1 cellular context compared by ENCODE assay signal in the genomic region with DNA sequence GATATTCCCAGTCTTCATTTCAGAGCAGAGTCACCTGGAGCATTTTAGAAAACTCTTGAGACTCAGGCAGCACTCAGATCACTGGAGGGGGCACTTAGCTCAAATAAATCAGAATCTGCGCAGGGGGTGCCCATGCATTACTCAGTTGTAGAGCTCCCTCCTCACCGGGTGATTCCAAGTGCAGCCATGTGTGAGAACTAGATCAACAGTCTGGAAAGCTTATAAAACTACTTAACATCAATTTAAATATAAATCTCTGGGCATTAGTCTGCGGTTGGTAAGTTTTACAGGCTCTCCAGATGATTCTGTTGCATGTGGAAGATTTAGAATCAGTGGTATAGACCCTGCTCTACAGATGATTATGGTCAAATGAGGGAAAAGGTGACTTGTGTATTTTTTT.
TF ChIP-seq lines count a peak whose summit lies in the region.

No MANE protein-coding gene starts in this region.

TF ChIP-seq in HEK293, 187 proteins besides CTCF, POLR2A, EP300 and RAD21 (continued from another document):
- TF ChIP-seq, protein P1, sequence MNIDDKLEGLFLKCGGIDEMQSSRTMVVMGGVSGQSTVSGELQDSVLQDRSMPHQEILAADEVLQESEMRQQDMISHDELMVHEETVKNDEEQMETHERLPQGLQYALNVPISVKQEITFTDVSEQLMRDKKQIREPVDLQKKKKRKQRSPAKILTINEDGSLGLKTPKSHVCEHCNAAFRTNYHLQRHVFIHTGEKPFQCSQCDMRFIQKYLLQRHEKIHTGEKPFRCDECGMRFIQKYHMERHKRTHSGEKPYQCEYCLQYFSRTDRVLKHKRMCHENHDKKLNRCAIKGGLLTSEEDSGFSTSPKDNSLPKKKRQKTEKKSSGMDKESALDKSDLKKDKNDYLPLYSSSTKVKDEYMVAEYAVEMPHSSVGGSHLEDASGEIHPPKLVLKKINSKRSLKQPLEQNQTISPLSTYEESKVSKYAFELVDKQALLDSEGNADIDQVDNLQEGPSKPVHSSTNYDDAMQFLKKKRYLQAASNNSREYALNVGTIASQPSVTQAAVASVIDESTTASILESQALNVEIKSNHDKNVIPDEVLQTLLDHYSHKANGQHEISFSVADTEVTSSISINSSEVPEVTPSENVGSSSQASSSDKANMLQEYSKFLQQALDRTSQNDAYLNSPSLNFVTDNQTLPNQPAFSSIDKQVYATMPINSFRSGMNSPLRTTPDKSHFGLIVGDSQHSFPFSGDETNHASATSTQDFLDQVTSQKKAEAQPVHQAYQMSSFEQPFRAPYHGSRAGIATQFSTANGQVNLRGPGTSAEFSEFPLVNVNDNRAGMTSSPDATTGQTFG (tag by site-specific recombination; IDR thresholded peaks at IDR 0.05; ENCODE audit: borderline replicate concordance), result no peak
- TF ChIP-seq ZNF214 (tag by site-specific recombination; IDR thresholded peaks at IDR 0.05; ENCODE audit: borderline replicate concordance), result no peak
- TF ChIP-seq OSR2 (tag by site-specific recombination; IDR thresholded peaks at IDR 0.05), result peak; percentile 44; the same call in 1 of the 2 replicates
- TF ChIP-seq, protein P2, sequence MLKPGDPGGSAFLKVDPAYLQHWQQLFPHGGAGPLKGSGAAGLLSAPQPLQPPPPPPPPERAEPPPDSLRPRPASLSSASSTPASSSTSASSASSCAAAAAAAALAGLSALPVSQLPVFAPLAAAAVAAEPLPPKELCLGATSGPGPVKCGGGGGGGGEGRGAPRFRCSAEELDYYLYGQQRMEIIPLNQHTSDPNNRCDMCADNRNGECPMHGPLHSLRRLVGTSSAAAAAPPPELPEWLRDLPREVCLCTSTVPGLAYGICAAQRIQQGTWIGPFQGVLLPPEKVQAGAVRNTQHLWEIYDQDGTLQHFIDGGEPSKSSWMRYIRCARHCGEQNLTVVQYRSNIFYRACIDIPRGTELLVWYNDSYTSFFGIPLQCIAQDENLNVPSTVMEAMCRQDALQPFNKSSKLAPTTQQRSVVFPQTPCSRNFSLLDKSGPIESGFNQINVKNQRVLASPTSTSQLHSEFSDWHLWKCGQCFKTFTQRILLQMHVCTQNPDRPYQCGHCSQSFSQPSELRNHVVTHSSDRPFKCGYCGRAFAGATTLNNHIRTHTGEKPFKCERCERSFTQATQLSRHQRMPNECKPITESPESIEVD (tag by site-specific recombination; IDR thresholded peaks at IDR 0.05), result peak; percentile 72
- no peak for TF ChIP-seq ZNF518A (tag by site-specific recombination; conservative IDR thresholded peaks at IDR 0.05; ENCODE audit: low read depth)
- no peak for TF ChIP-seq KLF7 (tag by site-specific recombination; IDR thresholded peaks at IDR 0.05; ENCODE audit: borderline replicate concordance)
- TF ChIP-seq ZBTB7A (tag by site-specific recombination; IDR thresholded peaks at IDR 0.05; ENCODE audit: low read depth), result no peak
- peak; percentile 60; the same call in 1 of the 2 replicates for TF ChIP-seq ZSCAN30 (tag by site-specific recombination; IDR thresholded peaks at IDR 0.05)
- 0 out of 2 replicates have a peak, but pooled peaks have one; percentile 22 for TF ChIP-seq ZBTB8A (tag by site-specific recombination; IDR thresholded peaks at IDR 0.05)
- no peak for TF ChIP-seq ZNF221 (tag by site-specific recombination; IDR thresholded peaks at IDR 0.05; ENCODE audit: borderline replicate concordance)
- peak; percentile 96 for TF ChIP-seq GLIS1 (tag by site-specific recombination; IDR thresholded peaks at IDR 0.05)
- no peak for TF ChIP-seq ZNF785 (tag by site-specific recombination; IDR thresholded peaks at IDR 0.05)
- TF ChIP-seq ZNF843 (tag by site-specific recombination; IDR thresholded peaks at IDR 0.05), result peak; percentile 58; the same call in 1 of the 2 replicates
- no peak for TF ChIP-seq ZNF544 (tag by site-specific recombination; IDR thresholded peaks at IDR 0.05)
- TF ChIP-seq ZNF624 (tag by site-specific recombination; IDR thresholded peaks at IDR 0.05), result no peak
- peak; percentile 21; the same call in 1 of the 2 replicates for TF ChIP-seq FEZF1 (tag by site-specific recombination; IDR thresholded peaks at IDR 0.05)
- TF ChIP-seq MZF1 (tag by site-specific recombination; IDR thresholded peaks at IDR 0.05; ENCODE audit: borderline replicate concordance), result no peak; the same call in 1 of the 2 replicates
- TF ChIP-seq, protein P3, sequence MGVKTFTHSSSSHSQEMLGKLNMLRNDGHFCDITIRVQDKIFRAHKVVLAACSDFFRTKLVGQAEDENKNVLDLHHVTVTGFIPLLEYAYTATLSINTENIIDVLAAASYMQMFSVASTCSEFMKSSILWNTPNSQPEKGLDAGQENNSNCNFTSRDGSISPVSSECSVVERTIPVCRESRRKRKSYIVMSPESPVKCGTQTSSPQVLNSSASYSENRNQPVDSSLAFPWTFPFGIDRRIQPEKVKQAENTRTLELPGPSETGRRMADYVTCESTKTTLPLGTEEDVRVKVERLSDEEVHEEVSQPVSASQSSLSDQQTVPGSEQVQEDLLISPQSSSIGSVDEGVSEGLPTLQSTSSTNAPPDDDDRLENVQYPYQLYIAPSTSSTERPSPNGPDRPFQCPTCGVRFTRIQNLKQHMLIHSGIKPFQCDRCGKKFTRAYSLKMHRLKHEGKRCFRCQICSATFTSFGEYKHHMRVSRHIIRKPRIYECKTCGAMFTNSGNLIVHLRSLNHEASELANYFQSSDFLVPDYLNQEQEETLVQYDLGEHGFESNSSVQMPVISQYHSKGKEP (tag by site-specific recombination; IDR thresholded peaks at IDR 0.05), result peak; percentile 86
